9 cellular contexts compared by ENCODE assay signal in the genomic region with DNA sequence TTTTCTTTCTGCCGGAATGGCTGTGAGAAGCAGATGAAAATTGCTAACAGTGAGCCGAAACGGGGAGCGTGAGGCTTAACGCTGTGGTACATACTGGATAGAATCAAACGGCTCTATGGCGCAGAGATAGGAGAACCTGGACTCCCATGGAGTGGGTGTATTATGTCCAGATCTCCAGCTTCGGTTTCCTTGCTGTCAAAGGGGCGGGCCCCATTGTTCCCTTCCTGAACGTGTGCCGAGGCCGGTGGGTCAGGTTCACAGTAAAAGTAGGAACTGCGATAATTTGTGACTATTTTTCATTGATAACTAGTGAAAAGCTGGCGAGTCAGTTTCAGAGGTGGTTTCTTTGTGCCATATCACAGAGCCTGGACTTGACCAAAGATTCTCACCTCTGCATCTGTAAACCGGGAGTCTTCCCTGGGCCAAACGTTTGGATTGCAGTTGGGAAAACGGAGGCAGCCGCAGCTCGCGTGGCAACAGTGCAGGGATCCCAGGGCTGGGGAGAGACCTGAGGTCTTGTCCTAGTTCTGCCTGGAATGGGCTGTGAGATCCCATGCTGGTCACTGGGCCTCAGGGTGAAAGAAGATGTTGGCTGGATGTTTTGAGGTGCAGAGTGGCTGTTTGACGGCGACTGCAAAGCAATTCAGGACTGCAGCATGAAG. TPM values are rescaled to one million over a fixed set of nuclear protein-coding genes. Genes with fewer than 3 reads are reported as not detected.
DNase-seq lines count a peak whose midpoint lies in the region; ATAC-seq and TF ChIP-seq lines count a peak whose summit lies in the region.
"Had no signal": no experiment of that assay in that cellular context is flagged by ENCODE, and none has a peak within 500 bp of the region (broad histone marks: within the 10 kb centered on the region; RNA-seq: fewer than 3 reads in every experiment).

No MANE protein-coding gene starts in this region.

- H3K27me3 ChIP-seq in iPS-20b (ENCODE audit: insufficient read depth, low read length) (no peaks in the 10 kb centered on the region; the same call in 1 of the 2 replicates), stomach (no peaks in the 10 kb centered on the region)

- H3K9me3 ChIP-seq in iPS-20b (ENCODE audit: insufficient read depth, low read depth, low read length), result no peaks in the 10 kb centered on the region
- H3K9me3 ChIP-seq in stomach, result no peaks in the 10 kb centered on the region

- no peaks in the 10 kb centered on the region for H3K27me3 Mint-ChIP-seq in T-helper 1 cell treated with Interleukin-12 subunit alpha and Interleukin-12 subunit beta and Interleukin-4 antibody, amounts not matched to agents 30 μg/mL and 1 μg/mL, for 36 hours (ENCODE audit: low read depth)
- no peaks in the 10 kb centered on the region for H3K27me3 Mint-ChIP-seq in activated CD8-positive, alpha-beta memory T cell treated with anti-CD3 and anti-CD28 coated beads, Interleukin-2, amount 10 ng/mL, durations not matched to agents 7 days and 5 days

- H3K4me1 ChIP-seq in iPS-20b (ENCODE audit: insufficient read depth, low read length) (no peaks in the 10 kb centered on the region), stomach (peaks cover 33 to 62% (median 51%) of the 10 kb centered on the region in 4 donors)

- intact Hi-C loops in stomach (cut with DNase I; ENCODE audit: low total_unique reads), result loop anchor here (5.0 to 10.0 kb wide), 2 partner anchors 77 to 134 kb away; no protein-coding TSS in a partner anchor

- no peak for TF ChIP-seq POLR2A in stomach (IDR thresholded peaks at IDR 0.05)

- H3K36me3 ChIP-seq in iPS-20b (ENCODE audit: insufficient read depth, low read depth, low read length), result peaks cover 55% of the 10 kb centered on the region
- H3K36me3 ChIP-seq in stomach, result peaks cover 32 to 48% (median 44%) of the 10 kb centered on the region in 4 donors

- H3K27ac ChIP-seq in iPS-20b (ENCODE audit: low read length) (peak overlapping the region; percentile 50), stomach (peak overlapping the region; percentile 87 to 98 (median 94))

- peak overlapping the region; percentile 99 for H3K9ac ChIP-seq in iPS-20b (ENCODE audit: low read depth, low read length)

- ATAC-seq in activated CD8-positive, alpha-beta memory T cell treated with anti-CD3 and anti-CD28 coated beads, Interleukin-2, amount 10 ng/mL, durations not matched to agents 7 days and 5 days, result no peak
- ATAC-seq in GM21526 (IDR thresholded peaks at IDR 0.05; ENCODE audit: low FRiP score, unreplicated experiment), result no peak

- no peak for DNase-seq in T-helper 1 cell
- DNase-seq in activated CD8-positive, alpha-beta memory T cell treated with anti-CD3 and anti-CD28 coated beads, Interleukin-2, amount 10 ng/mL, durations not matched to agents 7 days and 5 days, result no peak
- no peak for DNase-seq in stomach
- no peak for DNase-seq in activated CD4-positive, CD25-positive, alpha-beta regulatory T cell (lab: John Stamatoyannopoulos, UW)
- no peak for DNase-seq in NCI-H1048 (lab: John Stamatoyannopoulos, UW)

- CTCF ChIA-PET in activated CD8-positive, alpha-beta memory T cell treated with anti-CD3 and anti-CD28 coated beads, Interleukin-2, amount 10 ng/mL, durations not matched to agents 7 days and 5 days (lab: Charles Lee), result interaction anchor here (0.9 to 9.5 kb wide), 7 partner anchors 12 to 238 kb away, joined by 3 to 361 read pairs (median 18); a partner anchor contains a TSS

- no peak for TF ChIP-seq CTCF in stomach (IDR thresholded peaks at IDR 0.05)

- H3K36me3 Mint-ChIP-seq in T-helper 1 cell treated with Interleukin-12 subunit alpha and Interleukin-12 subunit beta and Interleukin-4 antibody, amounts not matched to agents 30 μg/mL and 1 μg/mL, for 36 hours (ENCODE audit: low read depth), result peaks cover 40% of the 10 kb centered on the region
- peaks cover 40% of the 10 kb centered on the region for H3K36me3 Mint-ChIP-seq in activated CD8-positive, alpha-beta memory T cell treated with anti-CD3 and anti-CD28 coated beads, Interleukin-2, amount 10 ng/mL, durations not matched to agents 7 days and 5 days

- WGBS in stomach, 5 donors, result 1 to 2% (median 1%) methylated on average over 15 to 22 of the region's 22 CpGs

- peak overlapping the region; percentile 99 for H3K4me3 Mint-ChIP-seq in T-helper 1 cell treated with Interleukin-12 subunit alpha and Interleukin-12 subunit beta and Interleukin-4 antibody, amounts not matched to agents 30 μg/mL and 1 μg/mL, for 36 hours
- H3K4me3 Mint-ChIP-seq in activated CD8-positive, alpha-beta memory T cell treated with anti-CD3 and anti-CD28 coated beads, Interleukin-2, amount 10 ng/mL, durations not matched to agents 7 days and 5 days, result peak overlapping the region; percentile 94

- peaks cover 20% of the 10 kb centered on the region for H3K4me1 Mint-ChIP-seq in T-helper 1 cell treated with Interleukin-12 subunit alpha and Interleukin-12 subunit beta and Interleukin-4 antibody, amounts not matched to agents 30 μg/mL and 1 μg/mL, for 36 hours (ENCODE audit: low read depth)
- H3K4me1 Mint-ChIP-seq in activated CD8-positive, alpha-beta memory T cell treated with anti-CD3 and anti-CD28 coated beads, Interleukin-2, amount 10 ng/mL, durations not matched to agents 7 days and 5 days, result peaks cover 34% of the 10 kb centered on the region

- TF ChIP-seq EP300 in stomach (IDR thresholded peaks at IDR 0.05), result no peak

- no peaks in the 10 kb centered on the region for H3K9me3 Mint-ChIP-seq in T-helper 1 cell treated with Interleukin-12 subunit alpha and Interleukin-12 subunit beta and Interleukin-4 antibody, amounts not matched to agents 30 μg/mL and 1 μg/mL, for 36 hours
- H3K9me3 Mint-ChIP-seq in activated CD8-positive, alpha-beta memory T cell treated with anti-CD3 and anti-CD28 coated beads, Interleukin-2, amount 10 ng/mL, durations not matched to agents 7 days and 5 days (ENCODE audit: low read depth), result no peaks in the 10 kb centered on the region

- peak overlapping the region; percentile 96 for H3K27ac Mint-ChIP-seq in T-helper 1 cell treated with Interleukin-12 subunit alpha and Interleukin-12 subunit beta and Interleukin-4 antibody, amounts not matched to agents 30 μg/mL and 1 μg/mL, for 36 hours
- peak overlapping the region; percentile 93 for H3K27ac Mint-ChIP-seq in activated CD8-positive, alpha-beta memory T cell treated with anti-CD3 and anti-CD28 coated beads, Interleukin-2, amount 10 ng/mL, durations not matched to agents 7 days and 5 days

- H3K4me3 ChIP-seq in iPS-20b (ENCODE audit: low read length) (peak overlapping the region; percentile 93), stomach (peak overlapping the region; percentile 94 to 100 (median 98))

RNA-seq across cellular contexts. Expression of a gene that starts 0.8 kb away (rescaled TPM):
- 1,000 to 10,000 TPM; 1,945 to 2,182 TPM for total RNA-seq in activated CD8-positive, alpha-beta memory T cell treated with anti-CD3 and anti-CD28 coated beads, Interleukin-2, amount 10 ng/mL, durations not matched to agents 7 days and 5 days
- 1,000 to 10,000 TPM in 3 of 5 donors, 100 to 1,000 TPM in 2; 854 to 1,923 (median 1,089) TPM for total RNA-seq in stomach
- polyA plus RNA-seq in stomach, result 1,000 to 10,000 TPM; 3,674 to 4,061 (median 3,993) TPM

RNA-seq across cellular contexts. Expression of a gene that starts 11.3 kb away (rescaled TPM):
- total RNA-seq in activated CD8-positive, alpha-beta memory T cell treated with anti-CD3 and anti-CD28 coated beads, Interleukin-2, amount 10 ng/mL, durations not matched to agents 7 days and 5 days, result under 1 TPM; 0.59 to 0.73 TPM
- 100 to 1,000 TPM in 2 of 5 donors, 10 to 100 TPM in 1, 1 to 10 TPM in 1, not detected in 1; 4.0 to 116 (median 70.7) TPM for total RNA-seq in stomach
- polyA plus RNA-seq in stomach, result 10 to 100 TPM in 1 of 3 donors, 1 to 10 TPM in 2; 1.3 to 19.7 (median 1.4) TPM
- total RNA-seq: Daoy had no signal

RNA-seq across cellular contexts. Expression of a gene that starts 12.7 kb away (rescaled TPM):
- 100 to 1,000 TPM; 137 to 146 TPM for total RNA-seq in activated CD8-positive, alpha-beta memory T cell treated with anti-CD3 and anti-CD28 coated beads, Interleukin-2, amount 10 ng/mL, durations not matched to agents 7 days and 5 days
- 10 to 100 TPM in 2 of 5 donors, 1 to 10 TPM in 2, under 1 TPM in 1; 0.89 to 50.2 (median 3.9) TPM for total RNA-seq in stomach
- 1 to 10 TPM; 2.3 to 3.2 (median 2.6) TPM for polyA plus RNA-seq in stomach

RNA-seq across cellular contexts. Expression of a gene that starts 39.1 kb away (rescaled TPM):
- total RNA-seq in activated CD8-positive, alpha-beta memory T cell treated with anti-CD3 and anti-CD28 coated beads, Interleukin-2, amount 10 ng/mL, durations not matched to agents 7 days and 5 days, result 1 to 10 TPM; 1.7 to 2.2 TPM
- not detected for total RNA-seq in stomach
- under 1 TPM in 1 of 3 donors, not detected in 2; 0.23 TPM for polyA plus RNA-seq in stomach
- total RNA-seq: Daoy had no signal
